ENCODE assay signal across 24 cellular contexts in the genomic region with DNA sequence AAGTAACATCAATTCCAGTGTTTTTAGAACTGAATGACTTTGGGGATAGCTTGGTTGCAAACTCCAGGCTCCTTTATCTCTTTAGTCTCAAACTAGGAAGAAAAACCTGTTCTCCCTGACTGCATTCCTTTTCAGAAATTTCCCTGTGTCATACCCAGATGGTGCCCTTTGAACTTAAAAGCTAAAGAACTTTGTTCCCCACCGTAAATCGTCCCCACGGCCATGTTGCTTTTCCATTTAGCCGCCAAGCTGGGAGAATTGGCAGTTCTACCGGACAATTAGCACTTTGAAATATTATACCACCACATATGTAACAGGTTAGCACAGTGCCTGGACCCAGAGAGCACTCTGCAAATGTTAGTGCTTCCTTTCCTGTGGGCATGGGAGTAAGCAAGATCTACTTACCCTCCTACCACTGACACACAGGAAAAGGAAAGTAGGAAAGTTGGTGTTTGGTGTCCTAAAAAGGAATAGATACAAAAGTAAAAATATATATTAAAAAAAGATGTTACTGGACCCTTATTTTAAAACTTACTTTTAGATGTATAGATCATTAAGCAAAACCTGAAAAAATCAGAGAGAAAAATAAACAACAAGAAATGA.
DNase-seq lines count a peak whose midpoint lies in the region; ATAC-seq and TF ChIP-seq lines count a peak whose summit lies in the region.
"Had no signal": no experiment of that assay in that cellular context is flagged by ENCODE, and none has a peak within 500 bp of the region (broad histone marks: within the 10 kb centered on the region; RNA-seq: fewer than 3 reads in every experiment).

No MANE protein-coding gene starts in this region.

- H2BK120ac ChIP-seq in mesendoderm (ENCODE audit: low read depth, low read length) = no peak overlapping the region

- H3K4me3 Mint-ChIP-seq in activated CD4-positive, alpha-beta T cell treated with anti-CD3 and anti-CD28 coated beads for 36 hours = no peak overlapping the region
- H3K4me3 Mint-ChIP-seq in activated CD4-positive, alpha-beta memory T cell treated with anti-CD3 and anti-CD28 coated beads, Interleukin-2, amount 10 ng/mL, durations not matched to agents 7 days and 5 days = no peak overlapping the region
- H3K4me3 Mint-ChIP-seq: T-helper 2 cell treated with Interferon-gamma antibody and Interleukin-4, amounts not matched to agents 5 μg/mL and 100 μg/mL, for 36 hours had no signal

- POLR2A ChIA-PET in activated CD4-positive, alpha-beta T cell treated with anti-CD3 and anti-CD28 coated beads for 36 hours (lab: Charles Lee) = no interaction called here
- POLR2A ChIA-PET in activated CD4-positive, alpha-beta memory T cell treated with anti-CD3 and anti-CD28 coated beads, Interleukin-2, amount 10 ng/mL, durations not matched to agents 7 days and 5 days (lab: Charles Lee) = no interaction called here

- H3K27ac ChIP-seq in body of pancreas (peak overlapping the region in 3 of 4 donors; percentile 25 to 75 (median 38)), mesendoderm (ENCODE audit: low read depth, low read length) (no peak overlapping the region), upper lobe of left lung (peak overlapping the region; percentile 22 to 57 (median 36))
- H3K27ac ChIP-seq: 22Rv1, colonic mucosa, epithelial cell of prostate, gastroesophageal sphincter, thoracic aorta had no signal

- H3K4me1 ChIP-seq in body of pancreas = peaks cover 7% of the 10 kb centered on the region
- peaks cover 2% of the 10 kb centered on the region for H3K4me1 ChIP-seq in mesendoderm (ENCODE audit: control insufficient read depth, low read depth, low read length)
- no peaks in the 10 kb centered on the region for H3K4me1 ChIP-seq in upper lobe of left lung
- H3K4me1 ChIP-seq: colonic mucosa, gastroesophageal sphincter had no signal

- no peaks in the 10 kb centered on the region for H3K9me3 ChIP-seq in body of pancreas
- H3K9me3 ChIP-seq in upper lobe of left lung = no peaks in the 10 kb centered on the region
- H3K9me3 ChIP-seq: colonic mucosa, gastroesophageal sphincter, thoracic aorta had no signal

- no peaks in the 10 kb centered on the region for H3K36me3 Mint-ChIP-seq in activated CD4-positive, alpha-beta T cell treated with anti-CD3 and anti-CD28 coated beads for 36 hours (ENCODE audit: low read depth)
- no peaks in the 10 kb centered on the region for H3K36me3 Mint-ChIP-seq in activated CD4-positive, alpha-beta memory T cell treated with anti-CD3 and anti-CD28 coated beads, Interleukin-2, amount 10 ng/mL, durations not matched to agents 7 days and 5 days (ENCODE audit: low read depth)

- no peaks in the 10 kb centered on the region for H3K9me3 Mint-ChIP-seq in activated CD4-positive, alpha-beta T cell treated with anti-CD3 and anti-CD28 coated beads for 36 hours (ENCODE audit: low read depth)
- no peaks in the 10 kb centered on the region for H3K9me3 Mint-ChIP-seq in activated CD4-positive, alpha-beta memory T cell treated with anti-CD3 and anti-CD28 coated beads, Interleukin-2, amount 10 ng/mL, durations not matched to agents 7 days and 5 days
- H3K9me3 Mint-ChIP-seq: T-helper 2 cell treated with Interferon-gamma antibody and Interleukin-4, amounts not matched to agents 5 μg/mL and 100 μg/mL, for 36 hours had no signal

- no peaks in the 10 kb centered on the region for H3K4me1 Mint-ChIP-seq in activated CD4-positive, alpha-beta T cell treated with anti-CD3 and anti-CD28 coated beads for 36 hours
- H3K4me1 Mint-ChIP-seq in activated CD4-positive, alpha-beta memory T cell treated with anti-CD3 and anti-CD28 coated beads, Interleukin-2, amount 10 ng/mL, durations not matched to agents 7 days and 5 days = no peaks in the 10 kb centered on the region

- H4K5ac ChIP-seq in mesendoderm (ENCODE audit: low read length) = no peak overlapping the region

- DNase-seq in DMS53 (lab: John Stamatoyannopoulos, UW) = peak; percentile 35
- DNase-seq in DMS53 treated with DMSO at 0.1 percent for 48 hours (lab: John Stamatoyannopoulos, UW; ENCODE audit: unreplicated experiment) = no peak
- peak in 1 of 4 donors; percentile 21 for DNase-seq in body of pancreas
- DNase-seq in mesendoderm = peak; percentile 72
- DNase-seq in upper lobe of left lung = no peak
- DNase-seq in activated CD4-positive, alpha-beta T cell treated with anti-CD3 and anti-CD28 coated beads for 36 hours = no peak
- DNase-seq in SKM-1 (lab: John Stamatoyannopoulos, UW; ENCODE audit: unreplicated experiment) = no peak
- no peak for DNase-seq in activated CD4-positive, alpha-beta memory T cell treated with anti-CD3 and anti-CD28 coated beads, Interleukin-2, amount 10 ng/mL, durations not matched to agents 7 days and 5 days
- DNase-seq: activated CD4-positive, CD25-positive, alpha-beta regulatory T cell treated with anti-CD3 and anti-CD28 coated beads, Interleukin-2, amount 50 U/mL, for 72 hours; activated CD8-positive, alpha-beta memory T cell treated with anti-CD3 and anti-CD28 coated beads, Interleukin-2, amount 50 U/mL, for 4 hours; activated naive CD4-positive, alpha-beta T cell; aorta; colonic mucosa; DMS 273 treated with DMSO at 0.1 percent for 48 hours; midbrain; NCI-H1092 treated with DMSO at 0.1 percent for 48 hours; occipital lobe; Right ventricle myocardium superior; stimulated activated CD4-positive, alpha-beta T cell treated with anti-CD3 and anti-CD28 coated beads, Interleukin-4, amount 100 ng/mL, for 4 hours had no signal

- no peak overlapping the region for H3K4me2 ChIP-seq in mesendoderm (ENCODE audit: low read length)

- no peaks in the 10 kb centered on the region for H3K79me1 ChIP-seq in mesendoderm (ENCODE audit: low read length)

- no peak overlapping the region for H2BK15ac ChIP-seq in mesendoderm (replicated peaks; ENCODE audit: low read depth)

- CTCF ChIA-PET in activated CD4-positive, alpha-beta T cell treated with anti-CD3 and anti-CD28 coated beads for 36 hours (lab: Charles Lee) = no interaction called here
- CTCF ChIA-PET in activated CD4-positive, alpha-beta memory T cell treated with anti-CD3 and anti-CD28 coated beads, Interleukin-2, amount 10 ng/mL, durations not matched to agents 7 days and 5 days (lab: Charles Lee) = interaction anchor here (1.1 kb wide), 1 partner anchor 21 kb away, joined by 4 read pairs; no protein-coding TSS in a partner anchor

- H4K8ac ChIP-seq in mesendoderm (ENCODE audit: low read depth, low read length) = no peak overlapping the region

- H3K27ac Mint-ChIP-seq in activated CD4-positive, alpha-beta T cell treated with anti-CD3 and anti-CD28 coated beads for 36 hours = no peak overlapping the region
- no peak overlapping the region for H3K27ac Mint-ChIP-seq in activated CD4-positive, alpha-beta memory T cell treated with anti-CD3 and anti-CD28 coated beads, Interleukin-2, amount 10 ng/mL, durations not matched to agents 7 days and 5 days
- H3K27ac Mint-ChIP-seq: T-helper 2 cell treated with Interferon-gamma antibody and Interleukin-4, amounts not matched to agents 5 μg/mL and 100 μg/mL, for 36 hours had no signal

- no peak for TF ChIP-seq CTCF in body of pancreas (IDR thresholded peaks at IDR 0.05)
- no peak for TF ChIP-seq CTCF in upper lobe of left lung (IDR thresholded peaks at IDR 0.05)

- no peak overlapping the region for H3K4ac ChIP-seq in mesendoderm (ENCODE audit: low read depth, low read length)

- no peak for TF ChIP-seq EP300 in upper lobe of left lung (IDR thresholded peaks at IDR 0.05)

- 16 to 25% methylated on average over 5 of the region's 5 CpGs for WGBS in body of pancreas, 2 donors
- no CpG with 5 or more reads among the region's 5 CpGs for WGBS in mesendoderm (ENCODE audit: extremely low coverage, insufficient coverage, low lambda C conversion rate)
- WGBS in upper lobe of left lung, 2 donors = 58 to 74% methylated on average over 5 of the region's 5 CpGs

- H3K56ac ChIP-seq in mesendoderm (ENCODE audit: low read length) = peak overlapping the region; percentile 22

- H3K27me3 ChIP-seq in body of pancreas (no peaks in the 10 kb centered on the region), mesendoderm (ENCODE audit: insufficient read depth, low read length, poor library complexity) (no peaks in the 10 kb centered on the region), upper lobe of left lung (no peaks in the 10 kb centered on the region)
- H3K27me3 ChIP-seq: colonic mucosa had no signal

- peaks cover 18% of the 10 kb centered on the region for H3K27me3 Mint-ChIP-seq in activated CD4-positive, alpha-beta T cell treated with anti-CD3 and anti-CD28 coated beads for 36 hours
- H3K27me3 Mint-ChIP-seq in activated CD4-positive, alpha-beta memory T cell treated with anti-CD3 and anti-CD28 coated beads, Interleukin-2, amount 10 ng/mL, durations not matched to agents 7 days and 5 days = peaks cover 7% of the 10 kb centered on the region

- H3K36me3 ChIP-seq in body of pancreas (replicated peaks in 1 of 2; ENCODE audit: insufficient read depth in 1 of 2, low read depth in 2 of 2) = no peaks in the 10 kb centered on the region
- H3K36me3 ChIP-seq in mesendoderm (ENCODE audit: control insufficient read depth, insufficient read depth, low read length) = no peaks in the 10 kb centered on the region
- no peaks in the 10 kb centered on the region for H3K36me3 ChIP-seq in upper lobe of left lung
- H3K36me3 ChIP-seq: colonic mucosa, gastroesophageal sphincter, thoracic aorta had no signal

- no peak overlapping the region for H3K23ac ChIP-seq in mesendoderm (ENCODE audit: low read length)

- no peak overlapping the region for H2AK5ac ChIP-seq in mesendoderm (ENCODE audit: low read length)

- H3K79me2 ChIP-seq in mesendoderm (ENCODE audit: control insufficient read depth, insufficient read depth, low read length) = no peaks in the 10 kb centered on the region

- H3K9ac ChIP-seq in mesendoderm (ENCODE audit: low read length) = no peak overlapping the region

- H3K4me3 ChIP-seq in body of pancreas (no peak overlapping the region), mesendoderm (ENCODE audit: low read length) (no peak overlapping the region), upper lobe of left lung (no peak overlapping the region)
- H3K4me3 ChIP-seq: colonic mucosa, gastroesophageal sphincter, thoracic aorta had no signal

- TF ChIP-seq POLR2A in body of pancreas (IDR thresholded peaks at IDR 0.05) (no peak), upper lobe of left lung (IDR thresholded peaks at IDR 0.05) (no peak)

- no peak overlapping the region for H3K18ac ChIP-seq in mesendoderm (ENCODE audit: low read length)

- intact Hi-C loops in body of pancreas (cut with DNase I) = no loop called here
- intact Hi-C loops in activated CD4-positive, alpha-beta T cell treated with anti-CD3 and anti-CD28 coated beads for 36 hours (cut with DNase I, micrococcal nuclease) = no loop called here

- H2BK5ac ChIP-seq in mesendoderm (ENCODE audit: low read length) = no peak overlapping the region

- ATAC-seq in body of pancreas (peak; percentile 86), upper lobe of left lung (ENCODE audit: low FRiP score in 2 of 2) (no peak)
- ATAC-seq in activated CD4-positive, alpha-beta T cell treated with anti-CD3 and anti-CD28 coated beads for 36 hours = no peak

Comparison
In these comparisons a context has a peak if more than half of its experiments do, and no peak if none do; other contexts are left out.
1. DNase-seq: peak in DMS53 (single experiment) and mesendoderm (single experiment); none in DMS53 treated with DMSO at 0.1 percent for 48 hours (single experiment), upper lobe of left lung (0 of 2), activated CD4-positive, alpha-beta T cell treated with anti-CD3 and anti-CD28 coated beads for 36 hours (single experiment), SKM-1 (single experiment) and activated CD4-positive, alpha-beta memory T cell treated with anti-CD3 and anti-CD28 coated beads, Interleukin-2, amount 10 ng/mL, durations not matched to agents 7 days and 5 days (single experiment).